1 cellular context compared by ENCODE assay signal in genomic region chr18:77054606-77055428, GRCh38.
TF ChIP-seq lines count a peak whose summit lies in the region.

No MANE protein-coding gene starts in this region.

TF ChIP-seq in WTC11, 78 proteins besides CTCF, POLR2A, EP300 and RAD21 (continued from another document):
- TF ChIP-seq, protein P1, sequence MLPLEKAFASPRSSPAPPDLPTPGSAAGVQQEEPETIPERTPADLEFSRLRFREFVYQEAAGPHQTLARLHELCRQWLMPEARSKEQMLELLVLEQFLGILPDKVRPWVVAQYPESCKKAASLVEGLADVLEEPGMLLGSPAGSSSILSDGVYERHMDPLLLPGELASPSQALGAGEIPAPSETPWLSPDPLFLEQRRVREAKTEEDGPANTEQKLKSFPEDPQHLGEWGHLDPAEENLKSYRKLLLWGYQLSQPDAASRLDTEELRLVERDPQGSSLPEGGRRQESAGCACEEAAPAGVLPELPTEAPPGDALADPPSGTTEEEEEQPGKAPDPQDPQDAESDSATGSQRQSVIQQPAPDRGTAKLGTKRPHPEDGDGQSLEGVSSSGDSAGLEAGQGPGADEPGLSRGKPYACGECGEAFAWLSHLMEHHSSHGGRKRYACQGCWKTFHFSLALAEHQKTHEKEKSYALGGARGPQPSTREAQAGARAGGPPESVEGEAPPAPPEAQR (CRISPR knock-in tag; IDR thresholded peaks at IDR 0.05), result no peak
